Comparison of ENCODE assay signal across 8 cellular contexts in the genomic region with DNA sequence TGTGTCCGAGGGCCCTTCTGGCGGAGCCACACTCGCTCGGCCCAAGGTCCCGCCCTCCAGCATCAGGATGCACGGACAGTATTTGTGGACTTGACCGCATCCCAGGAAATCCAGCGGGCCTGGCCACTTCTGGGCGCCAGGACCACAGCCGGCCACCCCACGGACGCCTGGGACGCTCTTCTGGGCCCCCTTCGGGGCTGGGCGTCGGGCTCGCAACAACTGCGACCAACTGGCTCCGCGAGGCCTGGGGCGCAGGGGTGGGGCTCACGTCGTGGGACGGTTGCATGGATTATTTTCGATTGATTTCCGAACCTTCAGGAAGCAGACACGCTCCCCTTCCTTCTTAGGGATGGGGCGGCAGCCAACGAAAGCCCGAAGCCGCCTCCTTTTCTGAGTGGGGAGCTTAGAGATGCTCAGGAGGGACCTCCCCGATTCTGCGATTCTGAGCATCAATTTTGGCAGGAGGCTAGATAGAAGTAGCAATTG. TPM values are rescaled to one million over a fixed set of nuclear protein-coding genes. Genes with fewer than 3 reads are reported as not detected.
A peak's percentile ranks its signal among the peaks of the same experiment; 100 is the strongest.
DNase-seq lines count a peak whose midpoint lies in the region; ATAC-seq and TF ChIP-seq lines count a peak whose summit lies in the region.

No MANE protein-coding gene starts in this region.

- H3K27ac Mint-ChIP-seq in activated naive CD4-positive, alpha-beta T cell treated with anti-CD3 and anti-CD28 coated beads, Interleukin-2, amount 50 U/mL, for 72 hours: peak overlapping the region; percentile 95

- peak overlapping the region; percentile 92 for H3K27ac ChIP-seq in HL-60 (replicated peaks)

- H3K4me3 ChIP-seq in AG04449 (ENCODE audit: low read depth, low read length): peak overlapping the region; percentile 93
- H3K4me3 ChIP-seq in HL-60 (replicated peaks; ENCODE audit: insufficient read depth, low read length): peak overlapping the region; percentile 86

- H3K27me3 ChIP-seq in HL-60 (ENCODE audit: insufficient read depth, poor library complexity, severe bottlenecking): no peaks in the 10 kb centered on the region

- peaks cover 22 to 28% of the 10 kb centered on the region in 2 donors for H3K36me3 Mint-ChIP-seq in activated naive CD4-positive, alpha-beta T cell treated with anti-CD3 and anti-CD28 coated beads, Interleukin-2, amount 50 U/mL, for 72 hours

- CTCF ChIA-PET in AG04449 (lab: Yijun Ruan, JAX): interaction anchor here (1.5 to 6.5 kb wide), 3 partner anchors 9 to 24 kb away, joined by 3 to 75 read pairs (median 4); partner anchors contain the start of gene MTMR6

- DNase-seq in AG04449 (ENCODE audit: low read depth, low spot score) (no peak), HL-60 (ENCODE audit: low read depth in 1 of 2, low spot score in 1 of 2) (no peak), left ventricle myocardium superior (peak; percentile 56), sciatic nerve (ENCODE audit: low spot score) (peak; percentile 60), CD1c-positive myeloid dendritic cell (ENCODE audit: extremely low spot score) (no peak), DMS153 treated with DMSO at 0.1 percent for 48 hours (lab: John Stamatoyannopoulos, UW; ENCODE audit: unreplicated experiment) (no peak)
- peak in 1 of 2 donors; percentile 33 for DNase-seq in activated naive CD4-positive, alpha-beta T cell treated with anti-CD3 and anti-CD28 coated beads, Interleukin-2, amount 50 U/mL, for 72 hours (ENCODE audit: low spot score in 2 of 2)

- no peaks in the 10 kb centered on the region for H3K9me3 Mint-ChIP-seq in activated naive CD4-positive, alpha-beta T cell treated with anti-CD3 and anti-CD28 coated beads, Interleukin-2, amount 50 U/mL, for 72 hours

- intact Hi-C loops in left ventricle myocardium superior (cut with micrococcal nuclease): no loop called here
- intact Hi-C loops in sciatic nerve (cut with DNase I): no loop called here

- POLR2A ChIA-PET in AG04449 (lab: Yijun Ruan, JAX): interaction anchor here (2.5 kb wide), 1 partner anchor 14 kb away, joined by 9 read pairs; the partner anchor contains the start of gene MTMR6

- no peak for TF ChIP-seq CTCF in AG04449 (IDR thresholded peaks at IDR 0.05; ENCODE audit: insufficient read depth, low read length, missing control alignments)
- TF ChIP-seq CTCF in HL-60 (IDR thresholded peaks at IDR 0.05; ENCODE audit: insufficient read depth, low read length): no peak

- peak; percentile 18 for ATAC-seq in GM19463 (IDR thresholded peaks at IDR 0.05; ENCODE audit: unreplicated experiment)
- ATAC-seq in activated naive CD4-positive, alpha-beta T cell treated with anti-CD3 and anti-CD28 coated beads, Interleukin-2, amount 50 U/mL, for 72 hours: peak; percentile 26 to 36
- peak; percentile 42 for ATAC-seq in left ventricle myocardium superior
- ATAC-seq in sciatic nerve: peak; percentile 65

RNA-seq across cellular contexts. Expression of gene NUP58, which starts 0.5 kb away (rescaled TPM):
- 100 to 1,000 TPM in 1 of 2 donors, 10 to 100 TPM in 1; 98.7 to 138 TPM for total RNA-seq in activated naive CD4-positive, alpha-beta T cell treated with anti-CD3 and anti-CD28 coated beads, Interleukin-2, amount 50 U/mL, for 72 hours
- total RNA-seq in left ventricle myocardium superior (25.3 TPM), sciatic nerve (46.1 TPM)

RNA-seq across cellular contexts. Expression of gene MTMR6, which starts 13.6 kb away (rescaled TPM):
- 1 to 10 TPM; 4.8 to 10.0 TPM for total RNA-seq in activated naive CD4-positive, alpha-beta T cell treated with anti-CD3 and anti-CD28 coated beads, Interleukin-2, amount 50 U/mL, for 72 hours
- total RNA-seq in left ventricle myocardium superior: 16.5 TPM
- total RNA-seq in sciatic nerve: 14.8 TPM

Comparison
In these comparisons a context has a peak if more than half of its experiments do, and no peak if none do; other contexts are left out.
1. DNase-seq: peak in left ventricle myocardium superior (single experiment) and sciatic nerve (single experiment); none in AG04449 (single experiment), HL-60 (0 of 2), CD1c-positive myeloid dendritic cell (single experiment) and DMS153 treated with DMSO at 0.1 percent for 48 hours (single experiment).
2. Peak in every context shown above with its lines, with median percentiles within 50 percentile points of each other: ATAC-seq.